19 cellular contexts compared by ENCODE assay signal in genomic region chr3:57110797-57111196, GRCh38. TPM values are rescaled to one million over a fixed set of nuclear protein-coding genes. Genes with fewer than 3 reads are reported as not detected.
DNase-seq lines count a peak whose midpoint lies in the region; ATAC-seq and TF ChIP-seq lines count a peak whose summit lies in the region.
"Had no signal": no experiment of that assay in that cellular context is flagged by ENCODE, and none has a peak within 500 bp of the region (broad histone marks: within the 10 kb centered on the region; RNA-seq: fewer than 3 reads in every experiment).

No MANE protein-coding gene starts in this region.

- peaks cover 79% of the 10 kb centered on the region for H3K36me3 ChIP-seq in endodermal cell (ENCODE audit: control insufficient read depth, insufficient read depth, low read length)
- H3K36me3 ChIP-seq in ovary = no peaks in the 10 kb centered on the region
- H3K36me3 ChIP-seq: brain microvascular endothelial cell, left lung had no signal

- H3K36me3 Mint-ChIP-seq in endodermal cell (ENCODE audit: low read depth) = peaks cover 81% of the 10 kb centered on the region

- H3K9ac ChIP-seq in endodermal cell (ENCODE audit: extremely low read depth, low read length, poor library complexity, severe bottlenecking) = no peak overlapping the region

- H3K27me3 ChIP-seq in endodermal cell (ENCODE audit: control insufficient read depth, insufficient read depth, low read length, poor library complexity, severe bottlenecking) = no peaks in the 10 kb centered on the region
- no peaks in the 10 kb centered on the region for H3K27me3 ChIP-seq in ovary
- H3K27me3 ChIP-seq: brain microvascular endothelial cell, testis had no signal

- peak overlapping the region; percentile 69 for H3K27ac Mint-ChIP-seq in endodermal cell

- no peak for ATAC-seq in GM18498 (IDR thresholded peaks at IDR 0.05; ENCODE audit: unreplicated experiment)
- ATAC-seq: left lung had no signal

- H3K4me1 Mint-ChIP-seq in endodermal cell = peaks cover 29% of the 10 kb centered on the region

- TF ChIP-seq CTCF in endodermal cell (conservative IDR thresholded peaks at IDR 0.05) (no peak), ovary (IDR thresholded peaks at IDR 0.05) (no peak)

- H3K4me3 Mint-ChIP-seq in endodermal cell = no peak overlapping the region

- 90 to 91% methylated on average over 11 to 14 of the region's 14 CpGs for WGBS in endodermal cell (ENCODE audit: insufficient coverage in 1 of 2, insufficient read length in 1 of 2), 2 experiments
- WGBS in ovary, 3 donors = 62 to 76% (median 71%) methylated on average over 14 of the region's 14 CpGs

- peak; percentile 56 for DNase-seq in COR-L47 (lab: John Stamatoyannopoulos, UW)
- DNase-seq in NCI-H1092 treated with DMSO at 0.1 percent for 48 hours (lab: John Stamatoyannopoulos, UW) = peak; percentile 61
- peak; percentile 88 to 94 for DNase-seq in NCI-H524 (lab: John Stamatoyannopoulos, UW)
- no peak for DNase-seq in endodermal cell
- DNase-seq in C1 segment of cervical spinal cord (lab: John Stamatoyannopoulos, UW) = no peak
- no peak for DNase-seq in ovary
- DNase-seq in DMS114 treated with DMSO at 0.1 percent for 48 hours (lab: John Stamatoyannopoulos, UW; ENCODE audit: unreplicated experiment) = no peak
- DNase-seq: activated CD4-positive, alpha-beta T cell treated with anti-CD3 and anti-CD28 coated beads for 48 hours; activated naive CD4-positive, alpha-beta T cell treated with anti-CD3 and anti-CD28 coated beads, Interleukin-2, amount 50 U/mL, for 16 hours; activated T-cell treated with anti-CD3 and anti-CD28 coated beads for 4 hours; brain microvascular endothelial cell; Caco-2; GOT3; left lung; NK-92 treated with Interleukin-12 subunit alpha and Interleukin-12 subunit beta, amount 100 ng/mL, for 24 hours; SIG-M5; T-helper 9 cell; testis had no signal

- H3K9me3 Mint-ChIP-seq in endodermal cell = no peaks in the 10 kb centered on the region

- no peak for TF ChIP-seq POLR2A in ovary (IDR thresholded peaks at IDR 0.05)

- intact Hi-C loops in ovary (cut with DNase I) = no loop called here

- H3K27ac ChIP-seq in endodermal cell (ENCODE audit: low read depth, low read length) (peak overlapping the region; percentile 9), ovary (no peak overlapping the region)
- H3K27ac ChIP-seq: brain microvascular endothelial cell, left lung, testis had no signal

- no peaks in the 10 kb centered on the region for H3K9me3 ChIP-seq in endodermal cell (ENCODE audit: control insufficient read depth, low read length)
- H3K9me3 ChIP-seq in ovary = no peaks in the 10 kb centered on the region
- H3K9me3 ChIP-seq: Caco-2, left lung, testis had no signal

- H3K4me1 ChIP-seq in endodermal cell (ENCODE audit: control insufficient read depth, insufficient read depth, low read length) (peaks cover 15% of the 10 kb centered on the region), ovary (ENCODE audit: insufficient read depth) (no peaks in the 10 kb centered on the region)
- H3K4me1 ChIP-seq: left lung, testis had no signal

- TF ChIP-seq EP300 in ovary (IDR thresholded peaks at IDR 0.05) = no peak

- H3K4me3 ChIP-seq in endodermal cell (ENCODE audit: low read length) (no peak overlapping the region), ovary (no peak overlapping the region)
- H3K4me3 ChIP-seq: left lung, testis had no signal

- H3K27me3 Mint-ChIP-seq in endodermal cell (ENCODE audit: insufficient read depth) = no peaks in the 10 kb centered on the region

RNA-seq across cellular contexts. Expression of gene SPATA12, which starts 50.3 kb away (rescaled TPM):
- not detected for total RNA-seq in endodermal cell
- not detected for polyA plus RNA-seq in endodermal cell (2013, experiment 1 of 2)
- not detected for polyA plus RNA-seq in endodermal cell (2013, experiment 2 of 2)
- total RNA-seq in ovary = under 1 TPM in 2 of 7 donors, not detected in 5; 0.10 TPM
- under 1 TPM; 0.02 to 0.12 TPM for polyA plus RNA-seq in ovary
- total RNA-seq: Caco-2 had no signal

RNA-seq across cellular contexts. Expression of gene IL17RD, which starts 54.4 kb away (rescaled TPM):
- 10 to 100 TPM; 47.1 to 71.3 TPM for total RNA-seq in endodermal cell
- polyA plus RNA-seq in endodermal cell (2013, experiment 1 of 2) = 51.2 TPM
- polyA plus RNA-seq in endodermal cell (2013, experiment 2 of 2) = 54.8 TPM
- total RNA-seq in ovary = 10 to 100 TPM; 14.4 to 35.8 (median 27.0) TPM
- 10 to 100 TPM; 10.7 to 21.0 TPM for polyA plus RNA-seq in ovary

Comparison
In these comparisons a context has a peak if more than half of its experiments do, and no peak if none do; other contexts are left out.
1. DNase-seq: peak in COR-L47 (single experiment), NCI-H1092 treated with DMSO at 0.1 percent for 48 hours (single experiment) and NCI-H524 (2 of 2); none in endodermal cell (single experiment), C1 segment of cervical spinal cord (0 of 14), ovary (0 of 5) and DMS114 treated with DMSO at 0.1 percent for 48 hours (single experiment).